25 cellular contexts compared by ENCODE assay signal in the genomic region with DNA sequence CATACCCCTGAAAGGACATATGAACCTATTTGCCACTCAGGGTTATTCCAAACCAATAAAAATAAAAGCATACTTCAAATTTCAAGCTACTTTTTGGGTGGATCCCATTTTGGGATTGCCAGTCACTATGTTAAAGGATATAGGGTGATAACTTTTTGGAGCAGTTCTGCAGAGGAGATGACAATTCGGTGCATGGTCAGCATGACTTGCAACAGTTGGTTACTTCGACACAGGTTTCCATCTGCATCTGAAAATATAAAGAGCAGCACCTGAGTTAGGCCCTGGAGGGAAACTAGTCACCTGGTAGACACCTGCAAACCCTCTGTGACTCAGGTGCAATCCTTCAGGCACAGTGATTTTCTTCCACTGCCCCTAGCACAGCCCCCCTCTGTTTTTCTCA. TPM values are rescaled to one million over a fixed set of nuclear protein-coding genes. Genes with fewer than 3 reads are reported as not detected.
DNase-seq lines count a peak whose midpoint lies in the region; ATAC-seq and TF ChIP-seq lines count a peak whose summit lies in the region.
"Had no signal": no experiment of that assay in that cellular context is flagged by ENCODE, and none has a peak within 500 bp of the region (broad histone marks: within the 10 kb centered on the region; RNA-seq: fewer than 3 reads in every experiment).

No MANE protein-coding gene starts in this region.

- H3K9me3 Mint-ChIP-seq in activated CD4-positive, alpha-beta T cell treated with anti-CD3 and anti-CD28 coated beads for 36 hours (ENCODE audit: low read depth), result no peaks in the 10 kb centered on the region
- H3K9me3 Mint-ChIP-seq in CD8-positive, alpha-beta memory T cell, result no peaks in the 10 kb centered on the region
- peaks cover 7% of the 10 kb centered on the region for H3K9me3 Mint-ChIP-seq in activated naive CD8-positive, alpha-beta T cell treated with anti-CD3 and anti-CD28 coated beads, Interleukin-2, amount 50 U/mL, for 24 hours
- H3K9me3 Mint-ChIP-seq in naive thymus-derived CD8-positive, alpha-beta T cell, result no peaks in the 10 kb centered on the region

- no peak overlapping the region for H3K4me3 Mint-ChIP-seq in activated CD4-positive, alpha-beta T cell treated with anti-CD3 and anti-CD28 coated beads for 36 hours
- no peak overlapping the region for H3K4me3 Mint-ChIP-seq in CD8-positive, alpha-beta memory T cell
- H3K4me3 Mint-ChIP-seq in activated naive CD8-positive, alpha-beta T cell treated with anti-CD3 and anti-CD28 coated beads, Interleukin-2, amount 50 U/mL, for 24 hours, result no peak overlapping the region
- no peak overlapping the region for H3K4me3 Mint-ChIP-seq in naive thymus-derived CD8-positive, alpha-beta T cell

- H3K27me3 ChIP-seq in CD8-positive, alpha-beta memory T cell (ENCODE audit: insufficient read depth, low read length, poor library complexity, severe bottlenecking), result no peaks in the 10 kb centered on the region
- no peaks in the 10 kb centered on the region for H3K27me3 ChIP-seq in esophagus squamous epithelium
- H3K27me3 ChIP-seq: BLaER1 had no signal

- POLR2A ChIA-PET in activated CD4-positive, alpha-beta T cell treated with anti-CD3 and anti-CD28 coated beads for 36 hours (lab: Charles Lee), result no interaction called here
- POLR2A ChIA-PET in CD8-positive, alpha-beta memory T cell (lab: Charles Lee), result no interaction called here
- POLR2A ChIA-PET in naive thymus-derived CD8-positive, alpha-beta T cell (lab: Charles Lee), result no interaction called here

- WGBS in esophagus squamous epithelium, 2 donors, result 80 to 90% methylated on average over 2 of the region's 2 CpGs

- DNase-seq in activated CD4-positive, alpha-beta T cell treated with anti-CD3 and anti-CD28 coated beads for 36 hours, result no peak
- DNase-seq in activated CD4-positive, alpha-beta T cell treated with anti-CD3 and anti-CD28 coated beads for 48 hours, result no peak
- DNase-seq in CD8-positive, alpha-beta memory T cell, result no peak
- DNase-seq in activated naive CD8-positive, alpha-beta T cell treated with anti-CD3 and anti-CD28 coated beads, Interleukin-2, amount 50 U/mL, for 24 hours, result no peak
- no peak for DNase-seq in naive thymus-derived CD8-positive, alpha-beta T cell
- no peak for DNase-seq in esophagus squamous epithelium (lab: John Stamatoyannopoulos, UW)
- no peak for DNase-seq in COLO829 (ENCODE audit: low spot score)
- DNase-seq: ACHN, Caco-2, DMS 273 treated with DMSO at 0.1 percent for 48 hours, DMS79 treated with DMSO at 0.1 percent for 48 hours, H7, Karpas-422, MV-4-11, NCI-H1105 treated with DMSO at 0.1 percent for 48 hours, NCI-H2029 treated with DMSO at 0.1 percent for 48 hours, NCI-H2171, NCI-H524 treated with DMSO at 0.1 percent for 48 hours, NCI-H82, SIG-M5, SK-N-SH had no signal

- TF ChIP-seq POLR2A in esophagus squamous epithelium (IDR thresholded peaks at IDR 0.05), result no peak

- no peak overlapping the region for H3K27ac ChIP-seq in CD8-positive, alpha-beta memory T cell (ENCODE audit: low read depth, low read length)
- no peak overlapping the region for H3K27ac ChIP-seq in esophagus squamous epithelium
- H3K27ac ChIP-seq: 22Rv1, BLaER1 had no signal

- H3K27ac Mint-ChIP-seq in activated CD4-positive, alpha-beta T cell treated with anti-CD3 and anti-CD28 coated beads for 36 hours, result peak overlapping the region; percentile 53
- peak overlapping the region; percentile 21 to 87 (median 60) for H3K27ac Mint-ChIP-seq in CD8-positive, alpha-beta memory T cell
- peak overlapping the region; percentile 65 for H3K27ac Mint-ChIP-seq in activated naive CD8-positive, alpha-beta T cell treated with anti-CD3 and anti-CD28 coated beads, Interleukin-2, amount 50 U/mL, for 24 hours
- peak overlapping the region in 8 of 10 donors; percentile 11 to 87 (median 75) for H3K27ac Mint-ChIP-seq in naive thymus-derived CD8-positive, alpha-beta T cell

- ATAC-seq in activated CD4-positive, alpha-beta T cell treated with anti-CD3 and anti-CD28 coated beads for 36 hours, result no peak
- no peak for ATAC-seq in activated naive CD8-positive, alpha-beta T cell treated with anti-CD3 and anti-CD28 coated beads, Interleukin-2, amount 50 U/mL, for 24 hours
- no peak for ATAC-seq in naive thymus-derived CD8-positive, alpha-beta T cell
- ATAC-seq in HG03460 (IDR thresholded peaks at IDR 0.05; ENCODE audit: unreplicated experiment), result no peak
- ATAC-seq: Panc1 had no signal

- H3K27me3 Mint-ChIP-seq in activated CD4-positive, alpha-beta T cell treated with anti-CD3 and anti-CD28 coated beads for 36 hours, result no peaks in the 10 kb centered on the region
- H3K27me3 Mint-ChIP-seq in CD8-positive, alpha-beta memory T cell, result no peaks in the 10 kb centered on the region
- H3K27me3 Mint-ChIP-seq in activated naive CD8-positive, alpha-beta T cell treated with anti-CD3 and anti-CD28 coated beads, Interleukin-2, amount 50 U/mL, for 24 hours, result no peaks in the 10 kb centered on the region
- no peaks in the 10 kb centered on the region for H3K27me3 Mint-ChIP-seq in naive thymus-derived CD8-positive, alpha-beta T cell

- H3K4me3 ChIP-seq in CD8-positive, alpha-beta memory T cell (ENCODE audit: low read length), result no peak overlapping the region
- H3K4me3 ChIP-seq in esophagus squamous epithelium, result no peak overlapping the region
- H3K4me3 ChIP-seq: BLaER1 had no signal

- CTCF ChIA-PET in activated CD4-positive, alpha-beta T cell treated with anti-CD3 and anti-CD28 coated beads for 36 hours (lab: Charles Lee), result no interaction called here
- CTCF ChIA-PET in CD8-positive, alpha-beta memory T cell (lab: Charles Lee), result interaction anchor here (1.4 kb wide), 1 partner anchor 173 kb away, joined by 3 read pairs; no protein-coding TSS in a partner anchor

- peaks cover 69% of the 10 kb centered on the region for H3K36me3 Mint-ChIP-seq in activated CD4-positive, alpha-beta T cell treated with anti-CD3 and anti-CD28 coated beads for 36 hours (ENCODE audit: low read depth)
- H3K36me3 Mint-ChIP-seq in CD8-positive, alpha-beta memory T cell, result peaks cover 5 to 89% (median 49%) of the 10 kb centered on the region in 3 donors
- H3K36me3 Mint-ChIP-seq in activated naive CD8-positive, alpha-beta T cell treated with anti-CD3 and anti-CD28 coated beads, Interleukin-2, amount 50 U/mL, for 24 hours (ENCODE audit: low read depth), result peaks cover 61% of the 10 kb centered on the region
- peaks cover 5 to 83% (median 20%) of the 10 kb centered on the region in 3 donors for H3K36me3 Mint-ChIP-seq in naive thymus-derived CD8-positive, alpha-beta T cell

- peaks cover 24% of the 10 kb centered on the region for H3K36me3 ChIP-seq in CD8-positive, alpha-beta memory T cell (ENCODE audit: insufficient read depth, low read length)
- peaks cover 0 to 8% (median 0%) of the 10 kb centered on the region in 3 donors for H3K36me3 ChIP-seq in esophagus squamous epithelium

- peaks cover 89% of the 10 kb centered on the region for H3K4me1 Mint-ChIP-seq in activated CD4-positive, alpha-beta T cell treated with anti-CD3 and anti-CD28 coated beads for 36 hours
- peaks cover 73 to 94% (median 93%) of the 10 kb centered on the region in 3 donors for H3K4me1 Mint-ChIP-seq in CD8-positive, alpha-beta memory T cell
- peaks cover 93% of the 10 kb centered on the region for H3K4me1 Mint-ChIP-seq in activated naive CD8-positive, alpha-beta T cell treated with anti-CD3 and anti-CD28 coated beads, Interleukin-2, amount 50 U/mL, for 24 hours
- H3K4me1 Mint-ChIP-seq in naive thymus-derived CD8-positive, alpha-beta T cell, result peaks cover 45 to 81% (median 75%) of the 10 kb centered on the region in 4 donors

- peaks cover 35% of the 10 kb centered on the region for H3K4me1 ChIP-seq in CD8-positive, alpha-beta memory T cell (ENCODE audit: insufficient read depth, low read length)
- H3K4me1 ChIP-seq in esophagus squamous epithelium, result peaks cover 0 to 5% (median 0%) of the 10 kb centered on the region in 3 donors
- H3K4me1 ChIP-seq: BLaER1, Caco-2 had no signal

- intact Hi-C loops in activated CD4-positive, alpha-beta T cell treated with anti-CD3 and anti-CD28 coated beads for 36 hours (cut with DNase I, micrococcal nuclease), result no loop called here
- intact Hi-C loops in esophagus squamous epithelium (cut with DNase I), result no loop called here

- no peak for TF ChIP-seq CTCF in esophagus squamous epithelium (IDR thresholded peaks at IDR 0.05)

- no peaks in the 10 kb centered on the region for H3K9me3 ChIP-seq in CD8-positive, alpha-beta memory T cell (ENCODE audit: low read length)
- no peaks in the 10 kb centered on the region for H3K9me3 ChIP-seq in esophagus squamous epithelium
- H3K9me3 ChIP-seq: BLaER1, Caco-2, SK-N-SH had no signal

RNA-seq across cellular contexts. Expression of gene RASGRP1, which starts 38.5 kb away (rescaled TPM):
- 100 to 1,000 TPM; 102 to 120 TPM for total RNA-seq in activated CD4-positive, alpha-beta T cell treated with anti-CD3 and anti-CD28 coated beads for 36 hours
- total RNA-seq in CD8-positive, alpha-beta memory T cell, result 10 to 100 TPM; 64.7 to 67.9 TPM
- 90.9 TPM for polyA plus RNA-seq in CD8-positive, alpha-beta memory T cell
- 10 to 100 TPM; 83.7 to 88.5 TPM for total RNA-seq in naive thymus-derived CD8-positive, alpha-beta T cell
- 10 to 100 TPM; 52.3 to 90.5 (median 73.4) TPM for polyA plus RNA-seq in naive thymus-derived CD8-positive, alpha-beta T cell
- 10 to 100 TPM in 3 of 4 donors, 1 to 10 TPM in 1; 9.2 to 16.0 (median 12.2) TPM for total RNA-seq in esophagus squamous epithelium
